ENCODE assay signal across 1 cellular context in the genomic region with DNA sequence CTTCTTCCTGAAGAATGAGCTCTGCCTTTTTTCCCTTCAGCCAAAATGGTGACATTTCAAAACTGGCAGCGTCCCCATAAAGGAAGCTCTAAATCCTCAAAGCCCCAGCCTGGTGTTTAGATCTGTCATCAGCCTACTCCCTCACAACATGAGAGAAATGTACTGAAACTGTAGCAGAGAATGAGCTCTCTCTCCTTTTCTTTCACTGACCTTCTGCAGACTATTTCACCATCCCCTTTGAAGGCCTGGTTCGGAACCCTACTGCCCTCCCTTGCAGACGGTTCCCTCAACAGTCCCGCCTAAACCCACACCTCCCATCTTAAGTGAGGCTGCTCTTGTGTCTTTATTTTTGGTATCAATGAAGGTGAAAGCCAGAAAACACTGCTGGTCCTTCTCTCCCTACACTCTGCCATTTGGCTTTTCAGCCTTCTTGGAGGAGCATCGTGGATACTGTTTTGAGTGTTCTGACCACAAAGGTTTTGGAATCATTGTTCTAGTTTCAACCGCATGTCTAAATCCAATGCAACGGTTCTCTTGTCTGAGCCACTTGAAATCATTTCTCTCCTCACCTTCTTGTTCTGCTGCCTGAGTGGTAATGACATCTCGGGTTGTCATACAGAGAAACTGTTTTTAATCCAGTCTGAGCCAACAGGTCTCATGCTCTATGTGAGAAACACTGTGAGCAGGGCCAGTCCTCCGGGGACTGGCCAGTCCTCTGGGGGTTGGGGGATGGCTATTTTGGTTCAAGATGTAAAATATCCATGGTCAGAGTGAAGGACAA.
TF ChIP-seq lines count a peak whose summit lies in the region.

No MANE protein-coding gene starts in this region.

TF ChIP-seq in HepG2, 621 proteins besides CTCF, POLR2A, EP300 and RAD21:
- no peak for TF ChIP-seq ZNF331 (CRISPR knock-in tag; IDR thresholded peaks at IDR 0.05)
- no peak for TF ChIP-seq SP2 (CRISPR knock-in tag; IDR thresholded peaks at IDR 0.05)
- TF ChIP-seq ZNF337 (CRISPR knock-in tag; IDR thresholded peaks at IDR 0.05; ENCODE audit: borderline replicate concordance, low read depth), result no peak
- no peak for TF ChIP-seq MLXIP (CRISPR knock-in tag; IDR thresholded peaks at IDR 0.05; ENCODE audit: borderline replicate concordance)
- no peak for TF ChIP-seq ZNF318 (CRISPR knock-in tag; IDR thresholded peaks at IDR 0.05)
- TF ChIP-seq ZNF256 (CRISPR knock-in tag; conservative IDR thresholded peaks at IDR 0.05), result no peak
